ENCODE assay signal across 16 cellular contexts in the genomic region with DNA sequence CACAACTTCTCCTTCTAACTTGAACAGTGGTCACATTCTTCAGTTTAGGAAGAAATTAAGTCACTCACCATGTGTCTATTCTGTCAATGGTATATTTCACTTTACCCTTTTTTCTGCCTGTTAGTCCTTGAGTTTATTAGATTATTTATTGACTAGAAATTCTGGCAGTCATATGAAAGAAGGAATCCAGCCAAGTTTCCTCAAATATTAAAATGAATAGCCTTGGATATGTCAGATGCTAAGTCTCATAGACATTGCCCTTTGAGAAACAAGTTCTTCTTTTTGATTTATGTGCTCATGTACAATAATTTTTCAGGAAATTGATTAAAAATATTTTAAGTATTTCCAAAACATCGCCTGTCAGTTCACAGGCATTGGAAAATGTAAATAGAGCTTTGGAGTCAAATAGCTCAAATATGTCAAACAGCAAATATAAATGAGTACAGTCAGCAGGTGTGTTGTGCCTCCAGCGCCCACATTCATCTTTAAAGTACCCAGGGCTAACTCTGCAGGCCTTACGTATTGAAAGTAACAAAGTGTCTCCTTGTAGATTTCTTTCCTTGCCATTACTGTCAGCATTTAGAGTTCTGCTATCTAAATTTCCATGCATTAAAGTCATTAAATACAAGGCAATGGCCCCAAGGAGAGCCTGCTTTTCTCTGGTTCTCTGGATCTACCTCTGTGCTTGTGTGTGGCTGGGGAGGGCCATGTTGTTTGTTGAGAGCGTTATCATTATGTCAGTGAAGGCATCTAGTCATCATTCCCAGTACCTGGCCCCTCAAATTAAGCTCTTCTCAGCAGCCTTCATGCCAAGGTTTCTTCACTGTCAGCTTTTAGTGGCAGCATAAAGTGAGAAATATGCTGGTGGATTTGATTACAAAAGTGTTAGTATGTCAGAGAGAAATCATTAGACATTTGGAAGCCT.
A peak's percentile ranks its signal among the peaks of the same experiment; 100 is the strongest.
DNase-seq lines count a peak whose midpoint lies in the region; ATAC-seq and TF ChIP-seq lines count a peak whose summit lies in the region.
"Had no signal": no experiment of that assay in that cellular context is flagged by ENCODE, and none has a peak within 500 bp of the region (broad histone marks: within the 10 kb centered on the region; RNA-seq: fewer than 3 reads in every experiment).

No MANE protein-coding gene starts in this region.

- H3K4me1 Mint-ChIP-seq in type B pancreatic cell (ENCODE audit: unreplicated experiment): peaks cover 5% of the 10 kb centered on the region
- H3K4me1 Mint-ChIP-seq in T-helper 17 cell: no peaks in the 10 kb centered on the region
- H3K4me1 Mint-ChIP-seq: IgD-negative memory B cell had no signal

- no peaks in the 10 kb centered on the region for H3K79me2 ChIP-seq in neural cell (replicated peaks; ENCODE audit: insufficient read depth, low read length)

- H3K36me3 Mint-ChIP-seq in type B pancreatic cell (no peaks in the 10 kb centered on the region), T-helper 17 cell (ENCODE audit: low read depth) (no peaks in the 10 kb centered on the region)
- H3K36me3 Mint-ChIP-seq: IgD-negative memory B cell had no signal

- H3K9me3 ChIP-seq in body of pancreas: no peaks in the 10 kb centered on the region
- no peaks in the 10 kb centered on the region for H3K9me3 ChIP-seq in neural cell (ENCODE audit: low read length)
- H3K9me3 ChIP-seq in T-helper 17 cell (ENCODE audit: control insufficient read depth, low read length, poor library complexity, severe bottlenecking): no peaks in the 10 kb centered on the region
- H3K9me3 ChIP-seq: BE2C, HAP-1 had no signal

- peaks cover 14% of the 10 kb centered on the region for H3K4me1 ChIP-seq in body of pancreas
- H3K4me1 ChIP-seq: BE2C, HAP-1 had no signal

- H3F3A ChIP-seq in neural cell (ENCODE audit: insufficient read depth, low read length, poor library complexity, severe bottlenecking): no peaks in the 10 kb centered on the region

- DNase-seq in NCI-H446 treated with DMSO at 0.1 percent for 48 hours (lab: John Stamatoyannopoulos, UW): peak; percentile 10
- DNase-seq in body of pancreas: peak in 1 of 4 donors; percentile 9
- no peak for DNase-seq in type B pancreatic cell (ENCODE audit: extremely low spot score, unreplicated experiment)
- DNase-seq in COLO668 (lab: John Stamatoyannopoulos, UW; ENCODE audit: unreplicated experiment): no peak
- DNase-seq in NCI-H82 (lab: John Stamatoyannopoulos, UW): no peak
- no peak for DNase-seq in T-helper 17 cell
- DNase-seq: BE2C; CD4-positive, alpha-beta T cell; DMS153; DMS79; GF-D8 had no signal

- intact Hi-C loops in body of pancreas (cut with DNase I): no loop called here

- peak; percentile 96 for TF ChIP-seq EP300 in neural cell (conservative IDR thresholded peaks at IDR 0.05; ENCODE audit: poor library complexity, severe bottlenecking)

- peak overlapping the region; percentile 13 for H3K9ac ChIP-seq in neural cell (ENCODE audit: low read length)

- 15 to 22% methylated on average over 4 of the region's 4 CpGs for WGBS in body of pancreas, 2 donors

- H3K27ac ChIP-seq in body of pancreas (peak overlapping the region in 2 of 4 donors; percentile 38 to 47), neural cell (ENCODE audit: low read length) (peak overlapping the region; percentile 74)
- H3K27ac ChIP-seq: C4-2B had no signal

- no peaks in the 10 kb centered on the region for H3K36me3 ChIP-seq in body of pancreas (replicated peaks in 1 of 2; ENCODE audit: insufficient read depth in 1 of 2, low read depth in 2 of 2)
- no peaks in the 10 kb centered on the region for H3K36me3 ChIP-seq in neural cell (ENCODE audit: insufficient read depth, low read length)
- H3K36me3 ChIP-seq: BE2C, HAP-1 had no signal

- H3K27ac Mint-ChIP-seq in type B pancreatic cell (peak overlapping the region; percentile 37), T-helper 17 cell (no peak overlapping the region)
- H3K27ac Mint-ChIP-seq: CD4-positive, alpha-beta T cell; IgD-negative memory B cell had no signal

- no peak for TF ChIP-seq CTCF in body of pancreas (IDR thresholded peaks at IDR 0.05)
- no peak for TF ChIP-seq CTCF in neural cell (IDR thresholded peaks at IDR 0.05; ENCODE audit: poor library complexity, severe bottlenecking)
- TF ChIP-seq CTCF in type B pancreatic cell (conservative IDR thresholded peaks at IDR 0.05): no peak

- no peaks in the 10 kb centered on the region for H3K27me3 Mint-ChIP-seq in type B pancreatic cell
- H3K27me3 Mint-ChIP-seq in T-helper 17 cell: no peaks in the 10 kb centered on the region
- H3K27me3 Mint-ChIP-seq: CD4-positive, alpha-beta T cell; IgD-negative memory B cell had no signal

- ATAC-seq in body of pancreas (peak; percentile 33), T-helper 17 cell (no peak)
- ATAC-seq: HepG2 had no signal

- H4K20me1 ChIP-seq in neural cell (ENCODE audit: insufficient read depth): no peaks in the 10 kb centered on the region

- peak overlapping the region; percentile 12 for H2AFZ ChIP-seq in neural cell (ENCODE audit: low read depth, low read length)

- no peaks in the 10 kb centered on the region for H3K9me3 Mint-ChIP-seq in type B pancreatic cell

- H3K4me3 ChIP-seq in body of pancreas: no peak overlapping the region
- H3K4me3 ChIP-seq in neural cell (ENCODE audit: low read length): peak overlapping the region; percentile 32
- H3K4me3 ChIP-seq: HAP-1 had no signal

- no peaks in the 10 kb centered on the region for H3K9me2 ChIP-seq in neural cell (ENCODE audit: insufficient read depth, low read length)

- H3K27me3 ChIP-seq in body of pancreas (no peaks in the 10 kb centered on the region), neural cell (ENCODE audit: insufficient read depth, low read depth, low read length) (no peaks in the 10 kb centered on the region)
- H3K27me3 ChIP-seq: BE2C had no signal

- TF ChIP-seq POLR2A in body of pancreas (IDR thresholded peaks at IDR 0.05): no peak

- H3K4me2 ChIP-seq in neural cell (ENCODE audit: low read length): peak overlapping the region; percentile 45

- TF ChIP-seq RAD21 in neural cell (conservative IDR thresholded peaks at IDR 0.05): peak; percentile 45

- H3K4me3 Mint-ChIP-seq in type B pancreatic cell (no peak overlapping the region), T-helper 17 cell (no peak overlapping the region)
- H3K4me3 Mint-ChIP-seq: CD4-positive, alpha-beta T cell; IgD-negative memory B cell had no signal

TF ChIP-seq in neural cell, 6 proteins besides CTCF, POLR2A, EP300 and RAD21:
- TF ChIP-seq SMC3 (conservative IDR thresholded peaks at IDR 0.05; ENCODE audit: poor library complexity): peak; percentile 46
- TF ChIP-seq EZH2 (IDR thresholded peaks at IDR 0.05; ENCODE audit: borderline replicate concordance, insufficient read depth, low read length, poor library complexity, severe bottlenecking): no peak
- TF ChIP-seq TAF1 (IDR thresholded peaks at IDR 0.05; ENCODE audit: low read depth): no peak
- TF ChIP-seq, protein P1, sequence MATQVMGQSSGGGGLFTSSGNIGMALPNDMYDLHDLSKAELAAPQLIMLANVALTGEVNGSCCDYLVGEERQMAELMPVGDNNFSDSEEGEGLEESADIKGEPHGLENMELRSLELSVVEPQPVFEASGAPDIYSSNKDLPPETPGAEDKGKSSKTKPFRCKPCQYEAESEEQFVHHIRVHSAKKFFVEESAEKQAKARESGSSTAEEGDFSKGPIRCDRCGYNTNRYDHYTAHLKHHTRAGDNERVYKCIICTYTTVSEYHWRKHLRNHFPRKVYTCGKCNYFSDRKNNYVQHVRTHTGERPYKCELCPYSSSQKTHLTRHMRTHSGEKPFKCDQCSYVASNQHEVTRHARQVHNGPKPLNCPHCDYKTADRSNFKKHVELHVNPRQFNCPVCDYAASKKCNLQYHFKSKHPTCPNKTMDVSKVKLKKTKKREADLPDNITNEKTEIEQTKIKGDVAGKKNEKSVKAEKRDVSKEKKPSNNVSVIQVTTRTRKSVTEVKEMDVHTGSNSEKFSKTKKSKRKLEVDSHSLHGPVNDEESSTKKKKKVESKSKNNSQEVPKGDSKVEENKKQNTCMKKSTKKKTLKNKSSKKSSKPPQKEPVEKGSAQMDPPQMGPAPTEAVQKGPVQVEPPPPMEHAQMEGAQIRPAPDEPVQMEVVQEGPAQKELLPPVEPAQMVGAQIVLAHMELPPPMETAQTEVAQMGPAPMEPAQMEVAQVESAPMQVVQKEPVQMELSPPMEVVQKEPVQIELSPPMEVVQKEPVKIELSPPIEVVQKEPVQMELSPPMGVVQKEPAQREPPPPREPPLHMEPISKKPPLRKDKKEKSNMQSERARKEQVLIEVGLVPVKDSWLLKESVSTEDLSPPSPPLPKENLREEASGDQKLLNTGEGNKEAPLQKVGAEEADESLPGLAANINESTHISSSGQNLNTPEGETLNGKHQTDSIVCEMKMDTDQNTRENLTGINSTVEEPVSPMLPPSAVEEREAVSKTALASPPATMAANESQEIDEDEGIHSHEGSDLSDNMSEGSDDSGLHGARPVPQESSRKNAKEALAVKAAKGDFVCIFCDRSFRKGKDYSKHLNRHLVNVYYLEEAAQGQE (IDR thresholded peaks at IDR 0.05; ENCODE audit: borderline replicate concordance): peak; percentile 83
- no peak for TF ChIP-seq MXI1 (conservative IDR thresholded peaks at IDR 0.05; ENCODE audit: poor library complexity, severe bottlenecking)
- TF ChIP-seq POLR2AphosphoS5 (IDR thresholded peaks at IDR 0.05): peak; percentile 84
